1 cellular context compared by ENCODE assay signal in genomic region chr2:218263817-218264611, GRCh38.
TF ChIP-seq lines count a peak whose summit lies in the region.

No MANE protein-coding gene starts in this region.

TF ChIP-seq in IMR-90, 13 proteins besides CTCF, POLR2A, EP300 and RAD21:
- TF ChIP-seq CHD1 (IDR thresholded peaks at IDR 0.05; ENCODE audit: low read depth, low read length) (no peak), MXI1 (IDR thresholded peaks at IDR 0.05; ENCODE audit: borderline replicate concordance, low read depth, low read length) (no peak), USF2 (IDR thresholded peaks at IDR 0.05; ENCODE audit: low read depth, low read length) (no peak), CEBPB (IDR thresholded peaks at IDR 0.05; ENCODE audit: low read depth, low read length) (no peak), FOS (IDR thresholded peaks at IDR 0.05; ENCODE audit: low read depth, low read length) (no peak), RFX5 (IDR thresholded peaks at IDR 0.05; ENCODE audit: low read depth, low read length) (no peak), BHLHE40 (IDR thresholded peaks at IDR 0.05; ENCODE audit: low read depth, low read length) (no peak), RCOR1 (IDR thresholded peaks at IDR 0.05; ENCODE audit: insufficient replicate concordance, low read length) (no peak), SMC3 (IDR thresholded peaks at IDR 0.05; ENCODE audit: low read depth, low read length) (no peak), NFE2L2 (IDR thresholded peaks at IDR 0.05; ENCODE audit: low read depth, low read length) (no peak), ELK1 (IDR thresholded peaks at IDR 0.05; ENCODE audit: borderline replicate concordance, low read depth, low read length) (no peak), MAZ (IDR thresholded peaks at IDR 0.05; ENCODE audit: borderline replicate concordance, low read depth, low read length) (no peak), MAFK (IDR thresholded peaks at IDR 0.05; ENCODE audit: low read depth, low read length) (no peak)
